In genomic region chr17:54968259-54968953, GRCh38 we compare ENCODE assay signal across 8 cellular contexts. TPM values are rescaled to one million over a fixed set of nuclear protein-coding genes. Genes with fewer than 3 reads are reported as not detected.
DNase-seq lines count a peak whose midpoint lies in the region; ATAC-seq and TF ChIP-seq lines count a peak whose summit lies in the region.

COX11 (minus strand) TSS chr17:54968654; CDS start chr17:54968646, 8 bp downstream.
STXBP4 (plus strand) TSS chr17:54968765; CDS start chr17:54986220, 17,455 bp downstream.

- WGBS in aorta, 2 donors: 0% methylated on average over 52 to 56 of the region's 56 CpGs

- peaks cover 2 to 5% of the 10 kb centered on the region in 2 donors for H3K4me1 ChIP-seq in aorta (ENCODE audit: control insufficient read depth in 1 of 2, insufficient read depth in 2 of 2, low read length in 2 of 2)

- peak; percentile 92 for ATAC-seq in GM18511 (IDR thresholded peaks at IDR 0.05; ENCODE audit: unreplicated experiment)
- ATAC-seq in HG02981 (IDR thresholded peaks at IDR 0.05; ENCODE audit: unreplicated experiment): peak; percentile 87
- ATAC-seq in aorta (ENCODE audit: low FRiP score): peak; percentile 100

- intact Hi-C loops in aorta (cut with DNase I): no loop called here

- DNase-seq in NCI-H1930 (lab: John Stamatoyannopoulos, UW): peak; percentile 91 to 96
- peak; percentile 91 for DNase-seq in T-helper 22 cell (ENCODE audit: low read depth)
- peak; percentile 99 for DNase-seq in astrocyte of the spinal cord (ENCODE audit: low read depth, low spot score)
- DNase-seq in hippocampal formation (lab: John Stamatoyannopoulos, UW): peak; percentile 85 to 93
- DNase-seq in renal cortical epithelial cell (ENCODE audit: low read depth): peak; percentile 93
- DNase-seq in aorta: peak; percentile 96 to 97

- H3K4me3 ChIP-seq in astrocyte of the spinal cord (ENCODE audit: low read depth, low read length) (peak within 1 kb of the TSS; percentile 95), aorta (ENCODE audit: low read length in 2 of 2) (peak within 1 kb of the TSS; percentile 72 to 80)

- no peaks in the 10 kb centered on the region for H3K36me3 ChIP-seq in aorta (ENCODE audit: control insufficient read depth in 1 of 2, insufficient read depth in 2 of 2, low read length in 1 of 2)

- H3K9me3 ChIP-seq in aorta (ENCODE audit: control insufficient read depth, low read length): no peaks in the 10 kb centered on the region

- peak; percentile 62 for TF ChIP-seq CTCF in astrocyte of the spinal cord (IDR thresholded peaks at IDR 0.05; ENCODE audit: low read depth, low read length)

- peak within 1 kb of the TSS; percentile 23 to 65 for H3K27ac ChIP-seq in aorta (ENCODE audit: low read depth in 1 of 2, low read length in 2 of 2)

- H3K27me3 ChIP-seq in aorta (ENCODE audit: control insufficient read depth in 1 of 2, insufficient read depth in 2 of 2, low read length in 1 of 2): no peaks in the 10 kb centered on the region

- in situ Hi-C loops in astrocyte of the spinal cord (cut with HindIII; ENCODE audit: low sequenced_read_pairs): no loop called here

RNA-seq across cellular contexts. Expression of gene COX11, which starts in this region (rescaled TPM):
- 67.2 and 76.4 TPM in 2 replicates for total RNA-seq in renal cortical epithelial cell
- 10 to 100 TPM; 37.0 to 47.4 TPM for total RNA-seq in aorta
- 10 to 100 TPM; 40.8 to 62.6 TPM for polyA plus RNA-seq in aorta

RNA-seq across cellular contexts. Expression of gene STXBP4, which starts in this region (rescaled TPM):
- total RNA-seq in renal cortical epithelial cell: 14.4 and 72.5 TPM in 2 replicates
- 10 to 100 TPM; 20.4 to 21.5 TPM for total RNA-seq in aorta
- polyA plus RNA-seq in aorta: 1 to 10 TPM in 1 of 2 donors, under 1 TPM in 1; 0.75 to 4.0 TPM

Comparison
In these comparisons a context has a peak if more than half of its experiments do, and no peak if none do; other contexts are left out.
1. Peak in every context shown above with its lines: DNase-seq, ATAC-seq, H3K4me3 ChIP-seq and H3K27ac ChIP-seq.